Comparison of ENCODE assay signal across 2 cellular contexts in the genomic region with DNA sequence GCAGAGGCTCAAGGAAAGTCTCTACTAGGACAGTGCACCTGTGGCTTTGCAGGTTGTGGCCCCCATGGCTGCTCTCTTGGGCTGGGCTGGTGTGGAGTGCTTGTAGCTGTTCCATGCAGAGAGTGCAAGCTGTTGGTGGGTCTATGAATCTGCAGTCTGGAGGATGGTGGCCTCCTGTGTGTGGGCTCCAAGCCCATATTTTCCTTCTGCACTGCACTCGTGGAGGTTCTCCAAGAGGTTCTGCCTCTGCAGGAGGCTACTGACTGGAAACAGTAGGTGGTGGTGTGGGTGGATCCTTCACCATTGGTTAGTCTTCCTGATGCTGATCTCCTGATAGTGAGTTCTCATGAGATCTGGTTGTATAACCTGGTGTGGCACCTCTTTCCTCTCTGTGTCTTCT.
DNase-seq lines count a peak whose midpoint lies in the region; TF ChIP-seq lines count a peak whose summit lies in the region.
"Not testable (repeated sequence)": the region's sequence is repeated elsewhere in the genome, so short reads cannot be mapped to it uniquely, and the experiment has no call there.

No MANE protein-coding gene starts in this region.

- DNase-seq in pons (ENCODE audit: low spot score), result peak; percentile 4

- TF ChIP-seq CTCF in HEK293 (tag by site-specific recombination; IDR thresholded peaks at IDR 0.05), result not testable (repeated sequence)

- H3K36me3 ChIP-seq in HEK293 (ENCODE audit: control insufficient read depth in 2 of 2, insufficient read depth in 1 of 2, low read length in 2 of 2), result not testable (repeated sequence)

- CTCF ChIA-PET in HEK293 (lab: Yijun Ruan, JAX), result not testable (repeated sequence)

- H3K4me3 ChIP-seq in HEK293 (ENCODE audit: low read depth, low read length), result not testable (repeated sequence)

- not testable (repeated sequence) for H3K4me1 ChIP-seq in HEK293 (ENCODE audit: control insufficient read depth, insufficient read depth, low read length)

- not testable (repeated sequence) for H3K27ac ChIP-seq in HEK293 (ENCODE audit: extremely low read depth, low read depth, low read length)

- not testable (repeated sequence) for H3K9me3 ChIP-seq in HEK293 (ENCODE audit: control insufficient read depth, insufficient read depth, low read depth, low read length)

- POLR2A ChIA-PET in HEK293 (lab: Yijun Ruan, JAX), result not testable (repeated sequence)

TF ChIP-seq in HEK293, 187 proteins besides CTCF, POLR2A, EP300 and RAD21:
- peak; percentile 78 for TF ChIP-seq EGR2 (tag by site-specific recombination; IDR thresholded peaks at IDR 0.05; ENCODE audit: low read depth)
- TF ChIP-seq ZFHX2 (tag by site-specific recombination; conservative IDR thresholded peaks at IDR 0.05), result peak; percentile 36; the same call in 1 of the 2 replicates
- TF ChIP-seq GLIS1 (tag by site-specific recombination; IDR thresholded peaks at IDR 0.05), result 0 out of 2 replicates have a peak, but pooled peaks have one; percentile 11
